ENCODE assay signal across 11 cellular contexts in the genomic region with DNA sequence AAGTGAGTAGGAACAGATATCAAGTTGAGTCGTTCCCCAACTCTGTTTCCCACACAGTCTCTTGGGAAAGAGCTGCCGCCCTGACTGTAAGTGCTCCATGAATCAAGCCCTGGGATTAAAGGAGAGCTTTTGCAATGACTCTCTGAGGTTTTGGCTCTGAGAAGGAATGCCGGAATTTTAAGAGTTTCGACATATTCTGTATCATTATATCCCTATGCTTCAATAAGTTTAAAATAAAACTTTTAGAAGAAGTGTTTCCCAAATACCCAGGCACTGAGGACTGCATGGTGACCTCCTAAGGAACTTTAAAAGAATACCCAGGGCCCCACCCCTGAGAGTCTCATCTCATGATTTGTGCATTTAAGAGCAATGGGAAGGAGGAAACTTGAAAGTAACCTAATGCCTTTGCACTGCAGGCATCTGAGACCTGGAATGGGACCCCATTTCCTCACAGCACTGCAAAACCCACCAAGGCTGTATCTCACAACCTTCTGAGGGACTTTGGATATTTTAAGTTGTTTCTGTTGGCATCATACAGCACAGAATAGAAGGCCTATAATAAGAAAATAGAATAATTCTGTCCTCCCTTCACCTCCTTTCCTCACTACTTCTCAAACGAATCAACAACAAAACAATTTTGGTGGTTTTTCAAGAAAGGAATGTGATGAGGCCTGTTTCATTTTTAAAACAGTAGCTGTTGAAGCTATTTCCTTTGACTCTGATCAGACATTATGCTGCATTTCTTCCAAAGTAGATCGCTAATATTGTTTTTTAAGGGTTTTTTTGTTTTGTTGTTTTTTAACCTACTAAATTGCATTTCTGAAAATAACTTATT.
DNase-seq lines count a peak whose midpoint lies in the region; ATAC-seq and TF ChIP-seq lines count a peak whose summit lies in the region.
"Had no signal": no experiment of that assay in that cellular context is flagged by ENCODE, and none has a peak within 500 bp of the region (broad histone marks: within the 10 kb centered on the region; RNA-seq: fewer than 3 reads in every experiment).

No MANE protein-coding gene starts in this region.

- H3K27me3 ChIP-seq in mesendoderm (ENCODE audit: insufficient read depth, low read length, poor library complexity), result no peaks in the 10 kb centered on the region

- peak overlapping the region; percentile 75 to 92 (median 79) for H3K27ac Mint-ChIP-seq in nephron
- H3K27ac Mint-ChIP-seq: activated CD4-positive, alpha-beta memory T cell treated with anti-CD3 and anti-CD28 coated beads for 36 hours had no signal

- H3K36me3 Mint-ChIP-seq in nephron (ENCODE audit: low read depth), result no peaks in the 10 kb centered on the region
- H3K36me3 Mint-ChIP-seq: activated CD4-positive, alpha-beta memory T cell treated with anti-CD3 and anti-CD28 coated beads for 36 hours had no signal

- no peak overlapping the region for H3K18ac ChIP-seq in mesendoderm (ENCODE audit: low read length)

- no peak overlapping the region for H2BK120ac ChIP-seq in mesendoderm (ENCODE audit: low read depth, low read length)

- no peak overlapping the region for H3K4ac ChIP-seq in mesendoderm (ENCODE audit: low read depth, low read length)

- H3K27me3 Mint-ChIP-seq in nephron (ENCODE audit: low read depth), result no peaks in the 10 kb centered on the region
- H3K27me3 Mint-ChIP-seq: activated CD4-positive, alpha-beta memory T cell treated with anti-CD3 and anti-CD28 coated beads for 36 hours had no signal

- H3K4me2 ChIP-seq in mesendoderm (ENCODE audit: low read length), result no peak overlapping the region

- H4K5ac ChIP-seq in mesendoderm (ENCODE audit: low read length), result no peak overlapping the region

- no peak overlapping the region for H2AK5ac ChIP-seq in mesendoderm (ENCODE audit: low read length)

- H3K4me3 Mint-ChIP-seq in nephron, result no peak overlapping the region
- H3K4me3 Mint-ChIP-seq: activated CD4-positive, alpha-beta memory T cell treated with anti-CD3 and anti-CD28 coated beads for 36 hours had no signal

- DNase-seq in A172 (ENCODE audit: low spot score) (peak; percentile 84), NCI-H226 (peak; percentile 93), fibroblast of gingiva (ENCODE audit: low read depth) (peak; percentile 92), mesendoderm (no peak), NCI-H146 (lab: John Stamatoyannopoulos, UW) (no peak), NCI-H510A (lab: John Stamatoyannopoulos, UW) (no peak)
- DNase-seq: activated CD4-positive, alpha-beta memory T cell treated with anti-CD3 and anti-CD28 coated beads for 36 hours; NCI-H345; stimulated activated CD4-positive, alpha-beta T cell treated with anti-CD3 and anti-CD28 coated beads, Interleukin-1b, Interleukin-23, amount 100 ng/mL, for 48 hours had no signal

- no peak overlapping the region for H4K8ac ChIP-seq in mesendoderm (ENCODE audit: low read depth, low read length)

- H3K36me3 ChIP-seq in mesendoderm (ENCODE audit: control insufficient read depth, insufficient read depth, low read length), result no peaks in the 10 kb centered on the region

- H3K4me1 ChIP-seq in mesendoderm (ENCODE audit: control insufficient read depth, low read depth, low read length), result no peaks in the 10 kb centered on the region

- no peak overlapping the region for H2BK5ac ChIP-seq in mesendoderm (ENCODE audit: low read length)

- no peaks in the 10 kb centered on the region for H3K79me2 ChIP-seq in mesendoderm (ENCODE audit: control insufficient read depth, insufficient read depth, low read length)

- no peak overlapping the region for H3K23ac ChIP-seq in mesendoderm (ENCODE audit: low read length)

- no peaks in the 10 kb centered on the region for H3K9me3 Mint-ChIP-seq in nephron
- H3K9me3 Mint-ChIP-seq: activated CD4-positive, alpha-beta memory T cell treated with anti-CD3 and anti-CD28 coated beads for 36 hours had no signal

- no peaks in the 10 kb centered on the region for H3K79me1 ChIP-seq in mesendoderm (ENCODE audit: low read length)

- no peak overlapping the region for H3K27ac ChIP-seq in mesendoderm (ENCODE audit: low read depth, low read length)

- H3K9ac ChIP-seq in mesendoderm (ENCODE audit: low read length), result no peak overlapping the region

- H3K56ac ChIP-seq in mesendoderm (ENCODE audit: low read length), result no peak overlapping the region

- no peak overlapping the region for H3K4me3 ChIP-seq in mesendoderm (ENCODE audit: low read length)

- no peak for ATAC-seq in HG03442 (IDR thresholded peaks at IDR 0.05; ENCODE audit: unreplicated experiment)

- no CpG with 5 or more reads among the region's 6 CpGs for WGBS in mesendoderm (ENCODE audit: extremely low coverage, insufficient coverage, low lambda C conversion rate)

- no peak overlapping the region for H2BK15ac ChIP-seq in mesendoderm (replicated peaks; ENCODE audit: low read depth)

- H3K4me1 Mint-ChIP-seq in nephron, result peaks cover 34% of the 10 kb centered on the region

- no peak for TF ChIP-seq CTCF in nephron (IDR thresholded peaks at IDR 0.05; ENCODE audit: unreplicated experiment in 3 of 3)

Comparison
In these comparisons a context has a peak if more than half of its experiments do, and no peak if none do; other contexts are left out.
1. DNase-seq: peak in A172 (single experiment), NCI-H226 (single experiment) and fibroblast of gingiva (single experiment); none in mesendoderm (single experiment), NCI-H146 (single experiment) and NCI-H510A (single experiment).